8 cellular contexts compared by ENCODE assay signal in genomic region chr1:145918992-145919939, GRCh38. TPM values are rescaled to one million over a fixed set of nuclear protein-coding genes. Genes with fewer than 3 reads are reported as not detected.
DNase-seq lines count a peak whose midpoint lies in the region; ATAC-seq, FAIRE-seq and TF ChIP-seq lines count a peak whose summit lies in the region.

No MANE protein-coding gene starts in this region.

- TSS peak; percentile 35 for BruUV-seq in mammary epithelial cell (replicated peaks; lab: Mats Ljungman, UMichigan)

- H3K27me3 ChIP-seq in mammary epithelial cell (ENCODE audit: insufficient read depth, low read length) = no peaks in the 10 kb centered on the region

- peak overlapping the region; percentile 43 for H3K9ac ChIP-seq in mammary epithelial cell (ENCODE audit: insufficient read depth, low read length)

- no peaks in the 10 kb centered on the region for H3K9me3 ChIP-seq in mammary epithelial cell (replicated peaks; ENCODE audit: insufficient read depth, low read length)

- H3K79me2 ChIP-seq in mammary epithelial cell (ENCODE audit: insufficient read depth, low read length) = peaks cover 19% of the 10 kb centered on the region

- peak overlapping the region; percentile 73 for H3K27ac ChIP-seq in mammary epithelial cell (ENCODE audit: insufficient read depth, low read depth, low read length)
- H3K27ac ChIP-seq in skin epidermis = peak overlapping the region in 20 of 21 experiments; percentile 73 to 94 (median 90)

- peaks cover 35 to 57% of the 10 kb centered on the region in 2 donors for H3K4me1 Mint-ChIP-seq in immature natural killer cell

- H4K20me1 ChIP-seq in mammary epithelial cell (ENCODE audit: insufficient read depth, low read length) = no peaks in the 10 kb centered on the region

- peak overlapping the region; percentile 85 to 96 (median 92) for H3K27ac Mint-ChIP-seq in immature natural killer cell

- H3K36me3 ChIP-seq in mammary epithelial cell (ENCODE audit: insufficient read depth, low read length) = peaks cover 12% of the 10 kb centered on the region

- H2AFZ ChIP-seq in mammary epithelial cell (ENCODE audit: low read depth, low read length) = peak overlapping the region; percentile 87

- TF ChIP-seq POLR2A in GM12892 (IDR thresholded peaks at IDR 0.05; ENCODE audit: low read depth, low read length) = peak; percentile 46; the same call in 1 of the 2 replicates

- dilution Hi-C loops in mammary epithelial cell (cut with HindIII; ENCODE audit: low sequenced_read_pairs) = loop anchor here (5.0 kb wide), 2 partner anchors 37 to 38 kb away; partner anchors contain the start of gene LIX1L

- CTCF ChIA-PET in mammary epithelial cell (lab: Charles Lee; ENCODE audit: low non-redundant PET) = interaction anchor here (1.1 kb wide), 1 partner anchor 8 kb away, joined by 6 read pairs; the partner anchor contains the start of gene RBM8A

- peak; percentile 18 for ATAC-seq in HG03097 (IDR thresholded peaks at IDR 0.05; ENCODE audit: low FRiP score, unreplicated experiment)
- ATAC-seq in GM18868 (IDR thresholded peaks at IDR 0.05; ENCODE audit: unreplicated experiment) = no peak

- in situ Hi-C loops in mammary epithelial cell (cut with MboI; ENCODE audit: low sequenced_read_pairs in 2 of 2) = no loop called here

- H3K4me2 ChIP-seq in mammary epithelial cell (ENCODE audit: insufficient read depth, low read depth, low read length) = peak overlapping the region; percentile 98

- FAIRE-seq in GM12892 (lab: Jason Lieb, UNC) = no peak

- intact Hi-C loops in mammary epithelial cell (cut with micrococcal nuclease) = loop anchor here (1.0 to 5.0 kb wide), 4 partner anchors 27 to 118 kb away; partner anchors contain the start of gene TXNIP

- H3K36me3 Mint-ChIP-seq in immature natural killer cell = peaks cover 4 to 11% (median 8%) of the 10 kb centered on the region in 3 donors

- H3K4me1 ChIP-seq in mammary epithelial cell (ENCODE audit: insufficient read depth, low read length) = peaks cover 24% of the 10 kb centered on the region

- H3K4me3 Mint-ChIP-seq in immature natural killer cell = peak overlapping the region; percentile 92 to 96 (median 95)

- 5% methylated on average over 29 of the region's 33 CpGs for WGBS in mammary epithelial cell (ENCODE audit: low coverage, missing lambda C conversion rate)

- DNase-seq in AG10803 (ENCODE audit: low read depth) (peak; percentile 29), GM12892 (ENCODE audit: insufficient read length) (peak; percentile 88), OCI-M2 (lab: John Stamatoyannopoulos, UW; ENCODE audit: unreplicated experiment) (peak; percentile 10), mammary epithelial cell (peak; percentile 46), immature natural killer cell (peak; percentile 23 to 31 (median 30))

- H3K27me3 Mint-ChIP-seq in immature natural killer cell (ENCODE audit: low read depth in 3 of 3) = peaks cover 0 to 7% (median 5%) of the 10 kb centered on the region in 3 donors

- no peaks in the 10 kb centered on the region for H3K9me3 Mint-ChIP-seq in immature natural killer cell

- H3K4me3 ChIP-seq in AG10803 (ENCODE audit: low read length) (peak overlapping the region; percentile 79), mammary epithelial cell (replicated peaks in 1 of 3; ENCODE audit: insufficient read depth in 1 of 3, low read depth in 2 of 3, low read length in 3 of 3) (peak overlapping the region; percentile 51 to 89 (median 69)), skin epidermis (peak overlapping the region; percentile 63 to 88 (median 75))

- no peak; the same call in 1 of the 2 replicates for TF ChIP-seq CTCF in AG10803 (conservative IDR thresholded peaks at IDR 0.05; ENCODE audit: low read length)
- no peak for TF ChIP-seq CTCF in mammary epithelial cell (conservative IDR thresholded peaks at IDR 0.05 in 1 of 2, IDR thresholded peaks at IDR 0.05 in 1 of 2; ENCODE audit: extremely low read depth in 1 of 2, insufficient read depth in 1 of 2, low read depth in 1 of 2, low read length in 2 of 2)

RNA-seq across cellular contexts. Expression of gene PEX11B, which starts 0.7 kb away (rescaled TPM):
- 35.2 TPM for polyA plus RNA-seq in GM12892 (2012; ENCODE audit: missing spikeins)
- 10 to 100 TPM; 30.4 to 36.3 TPM for total RNA-seq in mammary epithelial cell
- polyA plus RNA-seq in mammary epithelial cell (31.0 TPM), immature natural killer cell (10 to 100 TPM; 40.2 to 73.0 (median 56.9) TPM)
- polyA minus RNA-seq in mammary epithelial cell = 17.2 TPM

RNA-seq across cellular contexts. Expression of gene RBM8A, which starts 8.0 kb away (rescaled TPM):
- 159 TPM for polyA plus RNA-seq in GM12892 (2012; ENCODE audit: missing spikeins)
- 100 to 1,000 TPM in 1 of 2 donors, 10 to 100 TPM in 1; 80.2 to 172 TPM for total RNA-seq in mammary epithelial cell
- polyA plus RNA-seq in mammary epithelial cell (172 TPM), immature natural killer cell (100 to 1,000 TPM; 175 to 256 (median 194) TPM)
- 57.7 TPM for polyA minus RNA-seq in mammary epithelial cell

RNA-seq across cellular contexts. Expression of gene ITGA10, which starts 9.4 kb away (rescaled TPM):
- polyA plus RNA-seq in GM12892 (2012; ENCODE audit: missing spikeins) = 0.95 TPM
- 1 to 10 TPM; 1.3 to 9.0 TPM for total RNA-seq in mammary epithelial cell
- polyA plus RNA-seq in mammary epithelial cell (5.1 TPM), immature natural killer cell (not detected)
- 0.41 TPM for polyA minus RNA-seq in mammary epithelial cell

RNA-seq across cellular contexts. Expression of gene ANKRD35, which starts 33.6 kb away (rescaled TPM):
- polyA plus RNA-seq in GM12892 (2012; ENCODE audit: missing spikeins) = not detected
- total RNA-seq in mammary epithelial cell = under 1 TPM; 0.33 to 0.66 TPM
- 0.67 TPM for polyA plus RNA-seq in mammary epithelial cell
- 4.8 TPM for polyA minus RNA-seq in mammary epithelial cell
- polyA plus RNA-seq in immature natural killer cell = under 1 TPM; 0.40 to 0.93 (median 0.86) TPM

RNA-seq across cellular contexts. Expression of gene LIX1L, which starts 38.6 kb away (rescaled TPM):
- 15.7 TPM for polyA plus RNA-seq in GM12892 (2012; ENCODE audit: missing spikeins)
- 10 to 100 TPM; 16.0 TPM for total RNA-seq in mammary epithelial cell
- polyA plus RNA-seq in mammary epithelial cell (22.8 TPM), immature natural killer cell (10 to 100 TPM; 17.9 to 28.0 (median 20.7) TPM)
- polyA minus RNA-seq in mammary epithelial cell = 27.2 TPM

Comparison
In these comparisons a context has a peak if more than half of its experiments do, and no peak if none do; other contexts are left out.
1. DNase-seq: peak in every context shown above with its lines; median percentile 88 in GM12892; 46 in mammary epithelial cell; 30 in immature natural killer cell; 29 in AG10803; 10 in OCI-M2.